In genomic region chr20:13130100-13130706, GRCh38 we compare ENCODE assay signal across 1 cellular context.
TF ChIP-seq lines count a peak whose summit lies in the region.

No MANE protein-coding gene starts in this region.

TF ChIP-seq in HepG2, 621 proteins besides CTCF, POLR2A, EP300 and RAD21 (continued from another document and continues in another):
- no peak for TF ChIP-seq PAF1 (CRISPR knock-in tag; IDR thresholded peaks at IDR 0.05)
- no peak for TF ChIP-seq TERF1 (CRISPR knock-in tag; IDR thresholded peaks at IDR 0.05)
- no peak; the same call in 1 of the 2 replicates for TF ChIP-seq KAT2B (IDR thresholded peaks at IDR 0.05; ENCODE audit: borderline replicate concordance, low read depth, low read length)
- TF ChIP-seq CREM (IDR thresholded peaks at IDR 0.05), result peak; percentile 59; the same call in 1 of the 2 replicates
- TF ChIP-seq CREM (CRISPR knock-in tag; IDR thresholded peaks at IDR 0.05), result no peak
- no peak for TF ChIP-seq ZNF639 (CRISPR knock-in tag; conservative IDR thresholded peaks at IDR 0.05)
- no peak for TF ChIP-seq ZNF580 (CRISPR knock-in tag; IDR thresholded peaks at IDR 0.05; ENCODE audit: borderline replicate concordance, low read depth)
- TF ChIP-seq TBX3 (IDR thresholded peaks at IDR 0.05; ENCODE audit: borderline replicate concordance), result no peak
- no peak for TF ChIP-seq ZBTB42 (CRISPR knock-in tag; IDR thresholded peaks at IDR 0.05)
- no peak for TF ChIP-seq THAP7 (CRISPR knock-in tag; IDR thresholded peaks at IDR 0.05)
- TF ChIP-seq ZBTB2 (CRISPR knock-in tag; IDR thresholded peaks at IDR 0.05; ENCODE audit: low read depth), result no peak
- peak; percentile 25; the same call in 1 of the 2 replicates for TF ChIP-seq FOXP4 (CRISPR knock-in tag; IDR thresholded peaks at IDR 0.05)
- no peak for TF ChIP-seq HNF1A (IDR thresholded peaks at IDR 0.05; ENCODE audit: low read depth)
- TF ChIP-seq HNF1A (CRISPR knock-in tag; IDR thresholded peaks at IDR 0.05; ENCODE audit: borderline replicate concordance), result peak; percentile 62; the same call in 1 of the 2 replicates
- peak; percentile 50; the same call in 1 of the 2 replicates for TF ChIP-seq NR2F6 (IDR thresholded peaks at IDR 0.05)
- TF ChIP-seq NR2F6 (CRISPR knock-in tag; IDR thresholded peaks at IDR 0.05), result no peak
- no peak for TF ChIP-seq HMG20B (CRISPR knock-in tag; conservative IDR thresholded peaks at IDR 0.05)
- TF ChIP-seq RXRB (CRISPR knock-in tag; IDR thresholded peaks at IDR 0.05; ENCODE audit: borderline replicate concordance), result 0 out of 2 replicates have a peak, but pooled peaks have one; percentile 20
- TF ChIP-seq NFIB (CRISPR knock-in tag; IDR thresholded peaks at IDR 0.05; ENCODE audit: borderline replicate concordance), result no peak
- no peak for TF ChIP-seq PAWR (CRISPR knock-in tag; IDR thresholded peaks at IDR 0.05; ENCODE audit: borderline replicate concordance)
- TF ChIP-seq ARNTL (CRISPR knock-in tag; IDR thresholded peaks at IDR 0.05), result no peak
- no peak for TF ChIP-seq NFRKB (IDR thresholded peaks at IDR 0.05)
- no peak for TF ChIP-seq DZIP1 (CRISPR knock-in tag; IDR thresholded peaks at IDR 0.05)
- TF ChIP-seq TARDBP (CRISPR knock-in tag; IDR thresholded peaks at IDR 0.05), result peak; percentile 66
- TF ChIP-seq RXRA (CRISPR knock-in tag; IDR thresholded peaks at IDR 0.05), result peak; percentile 49; the same call in 1 of the 2 replicates
- no peak for TF ChIP-seq NFIC (IDR thresholded peaks at IDR 0.05; ENCODE audit: low read length)
- no peak for TF ChIP-seq RFX1 (IDR thresholded peaks at IDR 0.05)
- TF ChIP-seq MZF1 (CRISPR knock-in tag; IDR thresholded peaks at IDR 0.05; ENCODE audit: borderline replicate concordance), result no peak
- no peak for TF ChIP-seq GABPB1 (CRISPR knock-in tag; IDR thresholded peaks at IDR 0.05)
- no peak for TF ChIP-seq ZNF18 (CRISPR knock-in tag; IDR thresholded peaks at IDR 0.05; ENCODE audit: insufficient replicate concordance)
- TF ChIP-seq PHF8 (CRISPR knock-in tag; IDR thresholded peaks at IDR 0.05), result no peak
- TF ChIP-seq RBM39 (IDR thresholded peaks at IDR 0.05; ENCODE audit: low read depth, low read length, poor library complexity, severe bottlenecking), result no peak
- TF ChIP-seq CEBPZ (IDR thresholded peaks at IDR 0.05; ENCODE audit: low read length), result no peak
- no peak for TF ChIP-seq TSC22D2 (CRISPR knock-in tag; IDR thresholded peaks at IDR 0.05; ENCODE audit: borderline replicate concordance)
- peak; percentile 66 for TF ChIP-seq PAXIP1 (CRISPR knock-in tag; conservative IDR thresholded peaks at IDR 0.05)
